In genomic region chr1:59557549-59557885, GRCh38 we compare ENCODE assay signal across 17 cellular contexts.
"Had no signal": no experiment of that assay in that cellular context is flagged by ENCODE, and none has a peak within 500 bp of the region (broad histone marks: within the 10 kb centered on the region; RNA-seq: fewer than 3 reads in every experiment).

No MANE protein-coding gene starts in this region.

- H3K27ac ChIP-seq: coronary artery, right atrium auricular region, suprapubic skin, thyroid gland, upper lobe of right lung, vagina had no signal

- H3K36me3 ChIP-seq: right atrium auricular region, suprapubic skin, thyroid gland, upper lobe of right lung, vagina had no signal

- H3K4me3 Mint-ChIP-seq: natural killer cell treated with Interleukin-12 subunit alpha and Interleukin-12 subunit beta and Interleukin-15 and Interleukin-18, amount 100 ng/mL, for 72 hours; stimulated activated effector memory CD8-positive, alpha-beta T cell treated with anti-CD3 and anti-CD28 coated beads, Interleukin-12 subunit alpha, Interleukin-12 subunit beta, amount 100 ng/mL, for 72 hours had no signal

- H3K27ac Mint-ChIP-seq: natural killer cell treated with Interleukin-12 subunit alpha and Interleukin-12 subunit beta and Interleukin-15 and Interleukin-18, amount 100 ng/mL, for 72 hours; stimulated activated effector memory CD8-positive, alpha-beta T cell treated with anti-CD3 and anti-CD28 coated beads, Interleukin-12 subunit alpha, Interleukin-12 subunit beta, amount 100 ng/mL, for 72 hours had no signal

- H3K4me1 ChIP-seq: right atrium auricular region, suprapubic skin, upper lobe of right lung, vagina had no signal

- DNase-seq: effector CD4-positive, alpha-beta T cell; foreskin melanocyte; head of caudate nucleus; hippocampal formation; posterior cingulate gyrus; stimulated activated CD4-positive, alpha-beta T cell treated with anti-CD3 and anti-CD28 coated beads, Interleukin-4, amount 100 ng/mL, for 1 hour; stimulated activated CD8-positive, alpha-beta memory T cell treated with anti-CD3 and anti-CD28 coated beads, Interleukin-4, amount 100 ng/mL, for 48 hours; stimulated activated naive CD8-positive, alpha-beta T cell treated with anti-CD3 and anti-CD28 coated beads, Interleukin-15, Interleukin-2, amounts not matched to agents 100 U/mL and 50 U/mL, for 24 hours; thyroid gland; upper lobe of right lung had no signal

- H3K9me3 ChIP-seq: thyroid gland, upper lobe of right lung, vagina had no signal

- H3K4me3 ChIP-seq: coronary artery, right atrium auricular region, smooth muscle cell, suprapubic skin, thyroid gland, upper lobe of right lung, vagina had no signal

- H3K27me3 ChIP-seq: right atrium auricular region, suprapubic skin, thyroid gland, upper lobe of right lung, vagina had no signal

- H3K27me3 Mint-ChIP-seq: natural killer cell treated with Interleukin-12 subunit alpha and Interleukin-12 subunit beta and Interleukin-15 and Interleukin-18, amount 100 ng/mL, for 72 hours had no signal
